Comparison of ENCODE assay signal across 30 cellular contexts in genomic region chr2:45002661-45003210, GRCh38.
DNase-seq lines count a peak whose midpoint lies in the region; ATAC-seq lines count a peak whose summit lies in the region.
"Had no signal": no experiment of that assay in that cellular context is flagged by ENCODE, and none has a peak within 500 bp of the region (broad histone marks: within the 10 kb centered on the region; RNA-seq: fewer than 3 reads in every experiment).

No MANE protein-coding gene starts in this region.

- no peaks in the 10 kb centered on the region for H3K9me3 ChIP-seq in stomach smooth muscle (ENCODE audit: control insufficient read depth in 2 of 2, low read length in 2 of 2)
- H3K9me3 ChIP-seq: gastroesophageal sphincter, HAP-1, testis, uterus had no signal

- peak overlapping the region; percentile 72 to 93 for H3K4me3 ChIP-seq in stomach smooth muscle (ENCODE audit: low read length in 2 of 2)
- H3K4me3 ChIP-seq: cardiac muscle cell, coronary artery, gastroesophageal sphincter, HAP-1, K562, testis, uterus had no signal

- H3K9ac ChIP-seq in stomach smooth muscle (ENCODE audit: low read length in 2 of 2) = peak overlapping the region in 1 of 2 donors; percentile 36

- DNase-seq in NCI-H2171 treated with DMSO at 0.1 percent for 48 hours (lab: John Stamatoyannopoulos, UW) (peak; percentile 12), NCI-H2171 (lab: John Stamatoyannopoulos, UW) (no peak), NCI-H69 (lab: John Stamatoyannopoulos, UW) (peak; percentile 33), left kidney (ENCODE audit: low read depth, low spot score) (peak; percentile 56), COR-L47 (lab: John Stamatoyannopoulos, UW) (no peak), middle frontal gyrus (ENCODE audit: extremely low spot score, low spot score) (no peak)
- DNase-seq: 8988T; activated CD4-positive, alpha-beta T cell treated with anti-CD3 and anti-CD28 coated beads, Interleukin-2, amount 50 U/mL, for 48 hours; CD4-positive, alpha-beta T cell; DMS 273 treated with DMSO at 0.1 percent for 48 hours; hippocampal formation; left colon; naive thymus-derived CD4-positive, alpha-beta T cell; NCI-H1105; NCI-H2029 treated with DMSO at 0.1 percent for 48 hours; NCI-H446; RPMI8226; stimulated activated CD4-positive, alpha-beta T cell treated with anti-CD3 and anti-CD28 coated beads, Interleukin-15, amount 100 ng/mL, for 24 hours; stimulated activated naive B cell treated with anti-CD40 and anti-IgM and Interleukin-4, amounts not matched to agents 10 μg/mL and 1 μg/mL and 100 μg/mL, for 72 hours; T-cell; testis; uterus had no signal

- H3K27me3 ChIP-seq in stomach smooth muscle (ENCODE audit: control insufficient read depth in 1 of 2, insufficient read depth in 2 of 2, low read length in 2 of 2) = peaks cover 2% of the 10 kb centered on the region in 2 donors
- H3K27me3 ChIP-seq: testis had no signal

- H3K27ac ChIP-seq in stomach smooth muscle (ENCODE audit: low read length) = peak overlapping the region; percentile 94
- H3K27ac ChIP-seq: cardiac muscle cell, coronary artery, gastroesophageal sphincter, testis, uterus had no signal

- peaks cover 3 to 8% of the 10 kb centered on the region in 2 donors for H3K36me3 ChIP-seq in stomach smooth muscle (ENCODE audit: control insufficient read depth in 2 of 2, insufficient read depth in 2 of 2, low read length in 2 of 2)
- H3K36me3 ChIP-seq: cardiac muscle cell, gastroesophageal sphincter, HAP-1, uterus had no signal

- H3K4me1 ChIP-seq in stomach smooth muscle (ENCODE audit: control insufficient read depth, insufficient read depth, low read length) = peaks cover 49% of the 10 kb centered on the region
- H3K4me1 ChIP-seq: HAP-1 had no signal

- ATAC-seq in GM19463 (IDR thresholded peaks at IDR 0.05; ENCODE audit: unreplicated experiment) = no peak
- ATAC-seq: activated naive CD4-positive, alpha-beta T cell treated with anti-CD3 and anti-CD28 coated beads, Interleukin-2, amount 50 U/mL, for 72 hours; gastroesophageal sphincter; K562; left colon; naive thymus-derived CD4-positive, alpha-beta T cell; stimulated activated naive B cell treated with anti-CD40 and anti-IgM and Interleukin-4, amounts not matched to agents 10 μg/mL and 1 μg/mL and 100 μg/mL, for 72 hours; T-cell had no signal

Comparison
In these comparisons a context has a peak if more than half of its experiments do, and no peak if none do; other contexts are left out.
1. DNase-seq: peak in NCI-H2171 treated with DMSO at 0.1 percent for 48 hours (single experiment), NCI-H69 (single experiment) and left kidney (single experiment); none in NCI-H2171 (single experiment), COR-L47 (single experiment) and middle frontal gyrus (single experiment).